In genomic region chr5:76544268-76544926, GRCh38 we compare ENCODE assay signal across 8 cellular contexts.
DNase-seq lines count a peak whose midpoint lies in the region; ATAC-seq and TF ChIP-seq lines count a peak whose summit lies in the region.

No MANE protein-coding gene starts in this region.

- peak; percentile 43 for TF ChIP-seq CTCF in DND-41 (IDR thresholded peaks at IDR 0.05; ENCODE audit: borderline replicate concordance, extremely low read depth, low read length, poor library complexity, severe bottlenecking)
- TF ChIP-seq CTCF in HFFc6 (IDR thresholded peaks at IDR 0.05) = peak; percentile 70
- TF ChIP-seq CTCF in astrocyte of the spinal cord (IDR thresholded peaks at IDR 0.05; ENCODE audit: low read depth, low read length) = peak; percentile 66
- peak; percentile 43 to 52 (median 49) for TF ChIP-seq CTCF in tibial nerve (IDR thresholded peaks at IDR 0.05)

- H3K36me3 Mint-ChIP-seq in HFFc6 (ENCODE audit: low read depth) = no peaks in the 10 kb centered on the region

- H3K27ac ChIP-seq in DND-41 (ENCODE audit: low read length) (no peak overlapping the region), tibial nerve (peak overlapping the region in 3 of 4 donors; percentile 64 to 72 (median 72))

- no peak overlapping the region for H3K9ac ChIP-seq in DND-41 (ENCODE audit: low read depth, low read length)

- H3K36me3 ChIP-seq in DND-41 (ENCODE audit: insufficient read depth, low read length) (no peaks in the 10 kb centered on the region), tibial nerve (no peaks in the 10 kb centered on the region)

- ATAC-seq in DND-41 (ENCODE audit: insufficient read depth, low read depth) (no peak), GM19035 (IDR thresholded peaks at IDR 0.05; ENCODE audit: unreplicated experiment) (no peak), GM21367 (IDR thresholded peaks at IDR 0.05; ENCODE audit: unreplicated experiment) (no peak)

- no peaks in the 10 kb centered on the region for H4K20me1 ChIP-seq in DND-41 (ENCODE audit: insufficient read depth, low read length)

- H3K4me3 ChIP-seq in DND-41 (ENCODE audit: low read depth in 1 of 2, low read length in 2 of 2) (no peak overlapping the region), astrocyte of the spinal cord (ENCODE audit: low read depth, low read length) (no peak overlapping the region), tibial nerve (no peak overlapping the region)

- DNase-seq in DND-41 = no peak
- DNase-seq in HFFc6 = peak; percentile 6
- DNase-seq in T-helper 1 cell = peak in 4 of 5 donors; percentile 40 to 82 (median 44)
- DNase-seq in astrocyte of the spinal cord (ENCODE audit: low read depth, low spot score) = peak; percentile 34
- DNase-seq in lung microvascular endothelial cell (ENCODE audit: low read depth in 2 of 2) = peak; percentile 20 to 36
- no peak for DNase-seq in tibial nerve (ENCODE audit: low spot score in 2 of 2)

- no peaks in the 10 kb centered on the region for H3K9me3 Mint-ChIP-seq in HFFc6

- no peaks in the 10 kb centered on the region for H3K79me2 ChIP-seq in DND-41 (ENCODE audit: insufficient read depth, low read length)

- H3K4me1 ChIP-seq in DND-41 (ENCODE audit: insufficient read depth, low read length) (peaks cover 2% of the 10 kb centered on the region; the same call in 1 of the 2 replicates), tibial nerve (peaks cover 0 to 55% (median 18%) of the 10 kb centered on the region in 4 donors)

- in situ Hi-C loops in astrocyte of the spinal cord (cut with HindIII; ENCODE audit: low sequenced_read_pairs) = no loop called here

- no peak for TF ChIP-seq POLR2A in tibial nerve (IDR thresholded peaks at IDR 0.05)

- H3K4me2 ChIP-seq in DND-41 (ENCODE audit: insufficient read depth, low read length) = no peak overlapping the region

- H3K27me3 ChIP-seq in DND-41 (ENCODE audit: insufficient read depth, low read length, poor library complexity) (no peaks in the 10 kb centered on the region), tibial nerve (no peaks in the 10 kb centered on the region)

- no peaks in the 10 kb centered on the region for H3K9me3 ChIP-seq in DND-41 (ENCODE audit: insufficient read depth, low read length, severe bottlenecking)
- H3K9me3 ChIP-seq in tibial nerve = no peaks in the 10 kb centered on the region

- peaks cover 6% of the 10 kb centered on the region for H3K27me3 Mint-ChIP-seq in HFFc6 (ENCODE audit: insufficient read depth)

- H3K4me1 Mint-ChIP-seq in HFFc6 (ENCODE audit: low read depth) = no peaks in the 10 kb centered on the region

- WGBS in tibial nerve, 2 donors = 38% methylated on average over 4 of the region's 4 CpGs

- H2AFZ ChIP-seq in DND-41 (ENCODE audit: low read depth, low read length) = no peak overlapping the region

- H3K4me3 Mint-ChIP-seq in HFFc6 = no peak overlapping the region

- TF ChIP-seq EP300 in tibial nerve (IDR thresholded peaks at IDR 0.05) = peak in 1 of 2 donors; percentile 54

- H3K27ac Mint-ChIP-seq in HFFc6 = no peak overlapping the region

Comparison
In these comparisons a context has a peak if more than half of its experiments do, and no peak if none do; other contexts are left out.
1. DNase-seq: peak in HFFc6 (single experiment), T-helper 1 cell (4 of 5), astrocyte of the spinal cord (single experiment) and lung microvascular endothelial cell (2 of 2); none in DND-41 (single experiment) and tibial nerve (0 of 2).
2. Peak in every context shown above with its lines, with median percentiles within 50 percentile points of each other: CTCF ChIP-seq.